Comparison of ENCODE assay signal across 21 cellular contexts in genomic region chr20:61736001-61736635, GRCh38.
"Had no signal": no experiment of that assay in that cellular context is flagged by ENCODE, and none has a peak within 500 bp of the region (broad histone marks: within the 10 kb centered on the region; RNA-seq: fewer than 3 reads in every experiment).

No MANE protein-coding gene starts in this region.

- H3K9me2 ChIP-seq: SK-N-SH had no signal

- DNase-seq: activated CD4-positive, alpha-beta T cell treated with anti-CD3 and anti-CD28 coated beads for 4 hours; activated CD8-positive, alpha-beta memory T cell treated with anti-CD3 and anti-CD28 coated beads, Interleukin-2, amount 50 U/mL, for 48 hours; activated CD8-positive, alpha-beta T cell treated with anti-CD3 and anti-CD28 coated beads for 36 hours; activated naive CD4-positive, alpha-beta T cell treated with anti-CD3 and anti-CD28 coated beads, Interleukin-2, amount 50 U/mL, for 16 hours; activated naive CD8-positive, alpha-beta T cell treated with anti-CD3 and anti-CD28 coated beads, Interleukin-2, amount 10 ng/mL, durations not matched to agents 7 days and 5 days; activated T-cell treated with anti-CD3 and anti-CD28 coated beads, Interleukin-2, amount 50 U/mL, for 1 hour; adrenal gland; anterior cingulate cortex; KBM-7; NCI-H1048; NCI-H1930; NCI-H2171; NCI-H2227 treated with DMSO at 0.1 percent for 48 hours; NCI-H446 treated with DMSO at 0.1 percent for 48 hours; NCI-H524 treated with DMSO at 0.1 percent for 48 hours; NCI-H82; Right ventricle myocardium superior; SJCRH30; SK-N-SH had no signal

- H3K4me2 ChIP-seq: SK-N-SH had no signal

- H3K4me3 Mint-ChIP-seq: activated CD8-positive, alpha-beta T cell treated with anti-CD3 and anti-CD28 coated beads for 36 hours; activated naive CD8-positive, alpha-beta T cell treated with anti-CD3 and anti-CD28 coated beads, Interleukin-2, amount 10 ng/mL, durations not matched to agents 7 days and 5 days; T-helper 2 cell treated with Interferon-gamma antibody and Interleukin-4, amounts not matched to agents 5 μg/mL and 100 μg/mL, for 36 hours had no signal

- H3K4me3 ChIP-seq: adrenal gland, SJCRH30 had no signal

- H3K9me3 Mint-ChIP-seq: activated CD8-positive, alpha-beta T cell treated with anti-CD3 and anti-CD28 coated beads for 36 hours; activated naive CD8-positive, alpha-beta T cell treated with anti-CD3 and anti-CD28 coated beads, Interleukin-2, amount 10 ng/mL, durations not matched to agents 7 days and 5 days; T-helper 2 cell treated with Interferon-gamma antibody and Interleukin-4, amounts not matched to agents 5 μg/mL and 100 μg/mL, for 36 hours had no signal

- H3K9me3 ChIP-seq: adrenal gland, SJCRH30, SK-N-SH had no signal

- H3K36me3 Mint-ChIP-seq: activated naive CD8-positive, alpha-beta T cell treated with anti-CD3 and anti-CD28 coated beads, Interleukin-2, amount 10 ng/mL, durations not matched to agents 7 days and 5 days had no signal

- H3K27me3 ChIP-seq: adrenal gland had no signal

- ATAC-seq: activated CD4-positive, CD25-positive, alpha-beta regulatory T cell treated with anti-CD3 and anti-CD28 coated beads, Interleukin-2, amount 50 U/mL, for 24 hours; activated CD8-positive, alpha-beta T cell treated with anti-CD3 and anti-CD28 coated beads for 36 hours had no signal

- H3K27ac Mint-ChIP-seq: activated CD8-positive, alpha-beta T cell treated with anti-CD3 and anti-CD28 coated beads for 36 hours; activated naive CD8-positive, alpha-beta T cell treated with anti-CD3 and anti-CD28 coated beads, Interleukin-2, amount 10 ng/mL, durations not matched to agents 7 days and 5 days; T-helper 2 cell treated with Interferon-gamma antibody and Interleukin-4, amounts not matched to agents 5 μg/mL and 100 μg/mL, for 36 hours had no signal

- H3K27ac ChIP-seq: adrenal gland, SJCRH30 had no signal

- H3K36me3 ChIP-seq: adrenal gland, SJCRH30 had no signal

- H3K9ac ChIP-seq: SK-N-SH had no signal

- H3K4me1 ChIP-seq: adrenal gland, SJCRH30 had no signal

- H3K4me1 Mint-ChIP-seq: activated naive CD8-positive, alpha-beta T cell treated with anti-CD3 and anti-CD28 coated beads, Interleukin-2, amount 10 ng/mL, durations not matched to agents 7 days and 5 days had no signal
